12 cellular contexts compared by ENCODE assay signal in the genomic region with DNA sequence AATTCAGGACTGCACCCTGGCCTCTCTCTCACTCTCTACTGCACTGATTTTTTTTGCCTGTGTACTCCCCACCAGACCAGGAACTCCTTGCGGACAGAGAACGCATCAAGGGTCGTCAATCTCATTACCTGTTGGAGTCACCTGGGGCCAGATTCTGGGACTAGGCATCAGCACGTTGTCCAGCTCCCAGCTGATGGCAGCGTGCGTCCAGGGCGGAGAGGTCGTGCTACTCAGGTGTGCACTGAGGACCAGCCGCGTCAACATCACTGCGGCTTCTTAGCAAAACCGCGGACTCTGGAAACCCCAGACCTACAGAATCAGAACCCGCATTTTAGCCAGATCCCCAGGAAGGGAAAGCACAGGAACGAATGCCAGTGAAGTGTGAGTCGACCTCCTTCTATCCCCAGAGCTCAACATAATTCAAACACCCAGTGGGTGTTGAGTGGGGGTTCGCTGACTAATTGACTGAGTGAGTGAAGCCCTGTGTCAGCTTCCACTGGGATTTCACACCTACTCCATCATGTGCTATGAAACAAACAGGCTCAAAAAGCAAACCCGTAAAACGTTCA. TPM values are rescaled to one million over a fixed set of nuclear protein-coding genes. Genes with fewer than 3 reads are reported as not detected.
DNase-seq lines count a peak whose midpoint lies in the region; ATAC-seq, FAIRE-seq and TF ChIP-seq lines count a peak whose summit lies in the region.
"Had no signal": no experiment of that assay in that cellular context is flagged by ENCODE, and none has a peak within 500 bp of the region (broad histone marks: within the 10 kb centered on the region; RNA-seq: fewer than 3 reads in every experiment).

No MANE protein-coding gene starts in this region.

- intact Hi-C loops in activated CD4-positive, alpha-beta T cell treated with anti-CD3 and anti-CD28 coated beads for 36 hours (cut with DNase I, micrococcal nuclease) = loop anchor here in 1 of 2 experiments (2.0 kb wide), 1 partner anchor 20 kb away; no protein-coding TSS in a partner anchor

- H3K4me1 ChIP-seq in skeletal muscle satellite cell (ENCODE audit: control insufficient read depth, insufficient read depth, low read length) = peaks cover 49% of the 10 kb centered on the region
- peaks cover 44% of the 10 kb centered on the region for H3K4me1 ChIP-seq in foreskin keratinocyte

- no peaks in the 10 kb centered on the region for H3K9me3 ChIP-seq in skeletal muscle satellite cell (replicated peaks; ENCODE audit: low read length)

- no peaks in the 10 kb centered on the region for H3K9me3 Mint-ChIP-seq in activated CD4-positive, alpha-beta T cell treated with anti-CD3 and anti-CD28 coated beads for 36 hours (ENCODE audit: low read depth)
- H3K9me3 Mint-ChIP-seq in glutamatergic neuron (ENCODE audit: unreplicated experiment) = peaks cover 2% of the 10 kb centered on the region

- POLR2A ChIA-PET in activated CD4-positive, alpha-beta T cell treated with anti-CD3 and anti-CD28 coated beads for 36 hours (lab: Charles Lee) = no interaction called here
- POLR2A ChIA-PET in RWPE1 (lab: Yijun Ruan, JAX; ENCODE audit: low non-redundant PET) = interaction anchor here (0.5 kb wide), 1 partner anchor 1040 kb away, joined by 3 read pairs; no protein-coding TSS in a partner anchor

- H3K36me3 Mint-ChIP-seq in activated CD4-positive, alpha-beta T cell treated with anti-CD3 and anti-CD28 coated beads for 36 hours (ENCODE audit: low read depth) = no peaks in the 10 kb centered on the region
- H3K36me3 Mint-ChIP-seq in glutamatergic neuron (ENCODE audit: unreplicated experiment) = no peaks in the 10 kb centered on the region

- ATAC-seq in activated CD4-positive, alpha-beta T cell treated with anti-CD3 and anti-CD28 coated beads for 36 hours = no peak
- no peak for ATAC-seq in HG03565 (IDR thresholded peaks at IDR 0.05; ENCODE audit: unreplicated experiment)
- no peak for ATAC-seq in foreskin keratinocyte

- H3K27ac Mint-ChIP-seq in activated CD4-positive, alpha-beta T cell treated with anti-CD3 and anti-CD28 coated beads for 36 hours = no peak overlapping the region
- H3K27ac Mint-ChIP-seq in glutamatergic neuron (ENCODE audit: unreplicated experiment) = no peak overlapping the region

- peak overlapping the region; percentile 84 for H3K4me2 ChIP-seq in skeletal muscle satellite cell (ENCODE audit: low read length)

- no peak for FAIRE-seq in D721Med (lab: Jason Lieb, UNC)
- FAIRE-seq: A204.1, GM12891 had no signal

- no peak overlapping the region for H3K9ac ChIP-seq in skeletal muscle satellite cell (ENCODE audit: low read depth, low read length)

- CTCF ChIA-PET in activated CD4-positive, alpha-beta T cell treated with anti-CD3 and anti-CD28 coated beads for 36 hours (lab: Charles Lee) = interaction anchor here (5.5 to 9.8 kb wide), 2 partner anchors 12 to 19 kb away, joined by 28 to 108 read pairs; no protein-coding TSS in a partner anchor
- CTCF ChIA-PET in RWPE1 (lab: Yijun Ruan, JAX) = interaction anchor here (0.5 to 0.8 kb wide), 3 partner anchors 16 to 580 kb away, joined by 3 to 4 read pairs (median 3); no protein-coding TSS in a partner anchor

- peaks cover 6% of the 10 kb centered on the region for H3K4me1 Mint-ChIP-seq in activated CD4-positive, alpha-beta T cell treated with anti-CD3 and anti-CD28 coated beads for 36 hours
- H3K4me1 Mint-ChIP-seq in glutamatergic neuron (ENCODE audit: low read depth, unreplicated experiment) = peaks cover 35% of the 10 kb centered on the region

- peak overlapping the region; percentile 99 for H3K27ac ChIP-seq in RWPE1
- no peak overlapping the region for H3K27ac ChIP-seq in foreskin keratinocyte
- H3K27ac ChIP-seq: HL-60 had no signal

- H3K27me3 ChIP-seq in skeletal muscle satellite cell (ENCODE audit: control insufficient read depth, insufficient read depth, low read length) (no peaks in the 10 kb centered on the region), foreskin keratinocyte (no peaks in the 10 kb centered on the region)

- no peak overlapping the region for H3K4me3 ChIP-seq in skeletal muscle satellite cell (ENCODE audit: low read length)

- H3K27me3 Mint-ChIP-seq in activated CD4-positive, alpha-beta T cell treated with anti-CD3 and anti-CD28 coated beads for 36 hours = peaks cover 33% of the 10 kb centered on the region
- H3K27me3 Mint-ChIP-seq in glutamatergic neuron (ENCODE audit: unreplicated experiment) = peaks cover 17% of the 10 kb centered on the region

- TF ChIP-seq CTCF in RWPE1 (conservative IDR thresholded peaks at IDR 0.05; ENCODE audit: low read depth) (no peak), glutamatergic neuron (IDR thresholded peaks at IDR 0.05; ENCODE audit: partially characterized antibody, unreplicated experiment) (no peak), D721Med (IDR thresholded peaks at IDR 0.05; ENCODE audit: insufficient read depth, missing control alignments) (no peak), foreskin keratinocyte (conservative IDR thresholded peaks at IDR 0.05) (no peak)

- no peak for DNase-seq in activated CD4-positive, alpha-beta T cell treated with anti-CD3 and anti-CD28 coated beads for 36 hours
- DNase-seq in activated CD4-positive, alpha-beta T cell treated with anti-CD3 and anti-CD28 coated beads for 48 hours = no peak
- DNase-seq in RWPE1 (ENCODE audit: low spot score) (peak; percentile 13), glutamatergic neuron (no peak), D721Med (ENCODE audit: insufficient read length, low spot score) (no peak), foreskin keratinocyte (no peak)

- peak overlapping the region; percentile 61 for H3K4me3 Mint-ChIP-seq in activated CD4-positive, alpha-beta T cell treated with anti-CD3 and anti-CD28 coated beads for 36 hours
- H3K4me3 Mint-ChIP-seq in glutamatergic neuron (ENCODE audit: unreplicated experiment) = peak overlapping the region; percentile 27

- H3K36me3 ChIP-seq in skeletal muscle satellite cell (ENCODE audit: insufficient read depth, low read length) = no peaks in the 10 kb centered on the region

RNA-seq across cellular contexts. Expression of gene KCNJ5, which starts 13.2 kb away (rescaled TPM):
- not detected for total RNA-seq in activated CD4-positive, alpha-beta T cell treated with anti-CD3 and anti-CD28 coated beads for 36 hours
- total RNA-seq in glutamatergic neuron (ENCODE audit: unreplicated experiment) = 0.34 TPM
- total RNA-seq in skeletal muscle satellite cell (2012; rRNA removed) = not detected in 2 replicates
- total RNA-seq in foreskin keratinocyte = 0.95 and 3.8 TPM in 2 replicates
- 0.65 and 2.5 TPM in 2 replicates for polyA plus RNA-seq in foreskin keratinocyte
- total RNA-seq: T-helper 1 cell treated with Interleukin-12 subunit alpha and Interleukin-12 subunit beta and Interleukin-4 antibody, amounts not matched to agents 30 ng/mL and 1 ng/mL, for 36 hours had no signal

RNA-seq across cellular contexts. Expression of gene KCNJ1, which starts 37.3 kb away (rescaled TPM):
- not detected for total RNA-seq in activated CD4-positive, alpha-beta T cell treated with anti-CD3 and anti-CD28 coated beads for 36 hours
- total RNA-seq in glutamatergic neuron (ENCODE audit: unreplicated experiment) (not detected), foreskin keratinocyte (0.03 TPM in 1 of 2 replicates, not detected in the other)
- not detected in 2 replicates for total RNA-seq in skeletal muscle satellite cell (2012; rRNA removed)
- polyA plus RNA-seq in foreskin keratinocyte = not detected in 2 replicates
- total RNA-seq: T-helper 1 cell treated with Interleukin-12 subunit alpha and Interleukin-12 subunit beta and Interleukin-4 antibody, amounts not matched to agents 30 ng/mL and 1 ng/mL, for 36 hours had no signal

RNA-seq across cellular contexts. Expression of gene TP53AIP1, which starts 38.3 kb away (rescaled TPM):
- total RNA-seq in activated CD4-positive, alpha-beta T cell treated with anti-CD3 and anti-CD28 coated beads for 36 hours = not detected
- total RNA-seq in glutamatergic neuron (ENCODE audit: unreplicated experiment) (0.34 TPM), foreskin keratinocyte (6.5 and 7.9 TPM in 2 replicates)
- not detected in 2 replicates for total RNA-seq in skeletal muscle satellite cell (2012; rRNA removed)
- 9.7 and 10.4 TPM in 2 replicates for polyA plus RNA-seq in foreskin keratinocyte
- total RNA-seq: T-helper 1 cell treated with Interleukin-12 subunit alpha and Interleukin-12 subunit beta and Interleukin-4 antibody, amounts not matched to agents 30 ng/mL and 1 ng/mL, for 36 hours had no signal
